ENCODE assay signal across 11 cellular contexts in genomic region chr4:130563891-130564418, GRCh38.
DNase-seq lines count a peak whose midpoint lies in the region; ATAC-seq and TF ChIP-seq lines count a peak whose summit lies in the region.
"Had no signal": no experiment of that assay in that cellular context is flagged by ENCODE, and none has a peak within 500 bp of the region (broad histone marks: within the 10 kb centered on the region; RNA-seq: fewer than 3 reads in every experiment).

No MANE protein-coding gene starts in this region.

- 0 to 17% methylated on average over 1 of the region's 1 CpG for WGBS in gastroesophageal sphincter (ENCODE audit: low coverage in 1 of 2), 2 donors

- no peak for TF ChIP-seq RAD21 in HCT116 (IDR thresholded peaks at IDR 0.05; ENCODE audit: low read depth)

- H3K36me3 ChIP-seq in HCT116 (ENCODE audit: control insufficient read depth in 1 of 2, insufficient read depth in 2 of 2, low read length in 2 of 2) (no peaks in the 10 kb centered on the region), WERI-Rb-1 (no peaks in the 10 kb centered on the region), gastroesophageal sphincter (no peaks in the 10 kb centered on the region), skeletal muscle satellite cell (ENCODE audit: insufficient read depth, low read length) (no peaks in the 10 kb centered on the region)

- H3K4me3 ChIP-seq in HCT116 (replicated peaks in 1 of 2; ENCODE audit: low read depth in 1 of 2, low read length in 2 of 2) (peak overlapping the region; percentile 36 to 58), WERI-Rb-1 (ENCODE audit: low read depth, low read length) (peak overlapping the region; percentile 38), gastroesophageal sphincter (peak overlapping the region; percentile 21 to 39), skeletal muscle satellite cell (ENCODE audit: low read length) (peak overlapping the region; percentile 50)

- H3K4me2 ChIP-seq in HCT116 (ENCODE audit: low read length): peak overlapping the region; percentile 86
- H3K4me2 ChIP-seq in skeletal muscle satellite cell (ENCODE audit: low read length): peak overlapping the region; percentile 53

- ATAC-seq in HCT116 (peak; percentile 64), gastroesophageal sphincter (no peak), GM19467 (IDR thresholded peaks at IDR 0.05; ENCODE audit: unreplicated experiment) (no peak), GM21786 (IDR thresholded peaks at IDR 0.05; ENCODE audit: unreplicated experiment) (no peak)

- H3K9ac ChIP-seq in HCT116 (ENCODE audit: low read length) (no peak overlapping the region; the same call in 1 of the 2 replicates), skeletal muscle satellite cell (ENCODE audit: low read depth, low read length) (no peak overlapping the region)

- no peak for TF ChIP-seq POLR2A in HCT116 (IDR thresholded peaks at IDR 0.05; ENCODE audit: borderline replicate concordance, extremely low read depth, insufficient read depth, insufficient read length)
- TF ChIP-seq POLR2A in gastroesophageal sphincter (IDR thresholded peaks at IDR 0.05): no peak

- no peak for TF ChIP-seq CTCF in HCT116 (IDR thresholded peaks at IDR 0.05 in 2 of 3, conservative IDR thresholded peaks at IDR 0.05 in 1 of 3; ENCODE audit: borderline replicate concordance in 1 of 3, insufficient read depth in 1 of 3, low read depth in 2 of 3, low read length in 2 of 3)
- TF ChIP-seq CTCF in WERI-Rb-1 (IDR thresholded peaks at IDR 0.05; ENCODE audit: low read depth, low read length): no peak
- no peak for TF ChIP-seq CTCF in gastroesophageal sphincter (IDR thresholded peaks at IDR 0.05)

- RAD21 ChIA-PET in HCT116 (lab: Charles Lee; ENCODE audit: low non-redundant PET in 1 of 2, low total read pairs in 2 of 2, uncharacterized antibody in 2 of 2, unreplicated experiment in 2 of 2): interaction anchor here in 1 of 2 experiments (0.9 kb wide), 1 partner anchor 245 kb away, joined by 5 read pairs; no protein-coding TSS in a partner anchor

- no peaks in the 10 kb centered on the region for H3K79me2 ChIP-seq in HCT116 (ENCODE audit: insufficient read depth, low read length)

- no peak for TF ChIP-seq EP300 in gastroesophageal sphincter (IDR thresholded peaks at IDR 0.05)

- DNase-seq in HCT116 (ENCODE audit: low read depth, low spot score) (no peak), WERI-Rb-1 (no peak), D341Med (ENCODE audit: low spot score) (no peak), ACHN (no peak)
- DNase-seq: activated CD4-positive, alpha-beta T cell treated with anti-CD3 and anti-CD28 coated beads for 4 hours; activated gamma-delta T cell; stimulated activated CD4-positive, alpha-beta T cell treated with anti-CD3 and anti-CD28 coated beads, Interleukin-15, amount 100 ng/mL, for 24 hours had no signal

- H3K4me1 ChIP-seq in HCT116 (ENCODE audit: control insufficient read depth in 1 of 2, insufficient read depth in 2 of 2, low read length in 2 of 2): peaks cover 0 to 13% of the 10 kb centered on the region in 2 experiments; a peak in 2 of 4 replicates
- H3K4me1 ChIP-seq in gastroesophageal sphincter: no peaks in the 10 kb centered on the region
- H3K4me1 ChIP-seq in skeletal muscle satellite cell (ENCODE audit: control insufficient read depth, insufficient read depth, low read length): no peaks in the 10 kb centered on the region

- intact Hi-C loops in HCT116 (cut with micrococcal nuclease): loop anchor here (2.0 to 5.0 kb wide), 2 partner anchors 245 to 528 kb away; no protein-coding TSS in a partner anchor

- peak overlapping the region; percentile 89 for H2AFZ ChIP-seq in HCT116 (ENCODE audit: low read depth, low read length, poor library complexity, severe bottlenecking)

- H3K27ac ChIP-seq in HCT116 (ENCODE audit: low read depth, low read length) (no peak overlapping the region), WERI-Rb-1 (no peak overlapping the region), gastroesophageal sphincter (no peak overlapping the region)

- BruUV-seq in HCT116 (replicated peaks; lab: Mats Ljungman, UMichigan): no TSS peak

- H4K20me1 ChIP-seq in HCT116 (ENCODE audit: insufficient read depth): no peaks in the 10 kb centered on the region

- in situ Hi-C loops in ACHN (cut with HindIII; ENCODE audit: low pct_ligation_motif_present, low pct_unique_long_range_greater_than_20kb, low sequenced_read_pairs): no loop called here

- H3K9me3 ChIP-seq in HCT116 (ENCODE audit: control insufficient read depth in 1 of 2, insufficient read depth in 1 of 2, low read depth in 1 of 2, low read length in 2 of 2): no peaks in the 10 kb centered on the region
- H3K9me3 ChIP-seq in WERI-Rb-1 (ENCODE audit: severe bottlenecking): peaks cover 9% of the 10 kb centered on the region
- no peaks in the 10 kb centered on the region for H3K9me3 ChIP-seq in gastroesophageal sphincter
- no peaks in the 10 kb centered on the region for H3K9me3 ChIP-seq in skeletal muscle satellite cell (replicated peaks; ENCODE audit: low read length)

- POLR2A ChIA-PET in HCT116 (lab: Charles Lee): no interaction called here

- no peaks in the 10 kb centered on the region for H3K9me2 ChIP-seq in HCT116 (ENCODE audit: insufficient read depth)

- CTCF ChIA-PET in HCT116 (lab: Charles Lee): interaction anchor here (1.4 kb wide), 1 partner anchor 491 kb away, joined by 5 read pairs; no protein-coding TSS in a partner anchor

- H3K27me3 ChIP-seq in HCT116 (ENCODE audit: insufficient read depth, low read length) (no peaks in the 10 kb centered on the region), WERI-Rb-1 (ENCODE audit: insufficient read depth, low read depth, severe bottlenecking) (no peaks in the 10 kb centered on the region), gastroesophageal sphincter (no peaks in the 10 kb centered on the region), skeletal muscle satellite cell (ENCODE audit: control insufficient read depth, insufficient read depth, low read length) (no peaks in the 10 kb centered on the region)

TF ChIP-seq in HCT116, 20 proteins besides CTCF, POLR2A, EP300 and RAD21:
- TF ChIP-seq MAX (IDR thresholded peaks at IDR 0.05) (no peak), YY1 (IDR thresholded peaks at IDR 0.05; ENCODE audit: extremely low read depth, insufficient replicate concordance, low read depth, low read length) (no peak), EZH2 (IDR thresholded peaks at IDR 0.05) (no peak), ZBTB33 (IDR thresholded peaks at IDR 0.05; ENCODE audit: extremely low read depth, insufficient replicate concordance, low read length) (no peak), ZNF274 (IDR thresholded peaks at IDR 0.05; ENCODE audit: low read depth, low read length) (no peak), ELF1 (IDR thresholded peaks at IDR 0.05; ENCODE audit: borderline replicate concordance, low read depth) (no peak), CBX3 (IDR thresholded peaks at IDR 0.05; ENCODE audit: low read depth) (no peak), FOSL1 (IDR thresholded peaks at IDR 0.05; ENCODE audit: low read depth) (no peak), SP1 (IDR thresholded peaks at IDR 0.05; ENCODE audit: low read depth) (no peak), REST (IDR thresholded peaks at IDR 0.05; ENCODE audit: low read depth) (no peak)
